1 cellular context compared by ENCODE assay signal in the genomic region with DNA sequence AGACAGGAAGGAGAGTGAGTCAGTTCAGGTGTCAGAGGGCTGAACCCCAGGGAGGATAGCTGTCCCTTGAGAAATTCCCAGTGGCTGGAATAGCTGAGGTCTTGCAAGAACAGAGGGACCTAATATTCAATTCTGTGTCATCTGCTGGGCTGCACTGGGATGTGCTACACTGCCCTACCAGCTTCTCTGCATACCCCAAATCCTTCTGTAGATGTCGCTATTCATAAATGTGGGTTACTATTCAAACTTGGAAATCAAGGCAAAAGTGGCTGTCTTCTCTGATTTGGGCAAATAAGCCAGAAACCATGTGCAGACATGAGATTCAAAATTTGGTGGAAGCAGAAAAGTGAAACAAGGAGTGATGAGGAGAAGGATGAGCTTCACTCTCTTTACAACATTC.
TF ChIP-seq lines count a peak whose summit lies in the region.

No MANE protein-coding gene starts in this region.

TF ChIP-seq in HCT116, 20 proteins besides CTCF, POLR2A, EP300 and RAD21:
- TF ChIP-seq SRF (IDR thresholded peaks at IDR 0.05; ENCODE audit: low read depth) (no peak), CEBPB (IDR thresholded peaks at IDR 0.05; ENCODE audit: low read depth) (no peak), CBX3 (IDR thresholded peaks at IDR 0.05; ENCODE audit: low read depth) (no peak), EGR1 (IDR thresholded peaks at IDR 0.05; ENCODE audit: low read depth) (no peak), FOSL1 (IDR thresholded peaks at IDR 0.05; ENCODE audit: low read depth) (no peak), TCF7L2 (IDR thresholded peaks at IDR 0.05; ENCODE audit: borderline replicate concordance, extremely low read depth, insufficient read depth, insufficient read length) (no peak), YY1 (IDR thresholded peaks at IDR 0.05; ENCODE audit: extremely low read depth, insufficient replicate concordance, low read depth, low read length) (no peak), SP1 (IDR thresholded peaks at IDR 0.05; ENCODE audit: low read depth) (no peak), JUND (IDR thresholded peaks at IDR 0.05) (no peak), ELF1 (IDR thresholded peaks at IDR 0.05; ENCODE audit: borderline replicate concordance, low read depth) (no peak), POLR2AphosphoS5 (IDR thresholded peaks at IDR 0.05; ENCODE audit: low read depth, low read length) (no peak)
- TF ChIP-seq, protein P1, sequence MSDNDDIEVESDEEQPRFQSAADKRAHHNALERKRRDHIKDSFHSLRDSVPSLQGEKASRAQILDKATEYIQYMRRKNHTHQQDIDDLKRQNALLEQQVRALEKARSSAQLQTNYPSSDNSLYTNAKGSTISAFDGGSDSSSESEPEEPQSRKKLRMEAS (IDR thresholded peaks at IDR 0.05), result no peak
- TF ChIP-seq, protein P2, sequence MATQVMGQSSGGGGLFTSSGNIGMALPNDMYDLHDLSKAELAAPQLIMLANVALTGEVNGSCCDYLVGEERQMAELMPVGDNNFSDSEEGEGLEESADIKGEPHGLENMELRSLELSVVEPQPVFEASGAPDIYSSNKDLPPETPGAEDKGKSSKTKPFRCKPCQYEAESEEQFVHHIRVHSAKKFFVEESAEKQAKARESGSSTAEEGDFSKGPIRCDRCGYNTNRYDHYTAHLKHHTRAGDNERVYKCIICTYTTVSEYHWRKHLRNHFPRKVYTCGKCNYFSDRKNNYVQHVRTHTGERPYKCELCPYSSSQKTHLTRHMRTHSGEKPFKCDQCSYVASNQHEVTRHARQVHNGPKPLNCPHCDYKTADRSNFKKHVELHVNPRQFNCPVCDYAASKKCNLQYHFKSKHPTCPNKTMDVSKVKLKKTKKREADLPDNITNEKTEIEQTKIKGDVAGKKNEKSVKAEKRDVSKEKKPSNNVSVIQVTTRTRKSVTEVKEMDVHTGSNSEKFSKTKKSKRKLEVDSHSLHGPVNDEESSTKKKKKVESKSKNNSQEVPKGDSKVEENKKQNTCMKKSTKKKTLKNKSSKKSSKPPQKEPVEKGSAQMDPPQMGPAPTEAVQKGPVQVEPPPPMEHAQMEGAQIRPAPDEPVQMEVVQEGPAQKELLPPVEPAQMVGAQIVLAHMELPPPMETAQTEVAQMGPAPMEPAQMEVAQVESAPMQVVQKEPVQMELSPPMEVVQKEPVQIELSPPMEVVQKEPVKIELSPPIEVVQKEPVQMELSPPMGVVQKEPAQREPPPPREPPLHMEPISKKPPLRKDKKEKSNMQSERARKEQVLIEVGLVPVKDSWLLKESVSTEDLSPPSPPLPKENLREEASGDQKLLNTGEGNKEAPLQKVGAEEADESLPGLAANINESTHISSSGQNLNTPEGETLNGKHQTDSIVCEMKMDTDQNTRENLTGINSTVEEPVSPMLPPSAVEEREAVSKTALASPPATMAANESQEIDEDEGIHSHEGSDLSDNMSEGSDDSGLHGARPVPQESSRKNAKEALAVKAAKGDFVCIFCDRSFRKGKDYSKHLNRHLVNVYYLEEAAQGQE (IDR thresholded peaks at IDR 0.05; ENCODE audit: low read depth), result no peak
